Comparison of ENCODE assay signal across 8 cellular contexts in genomic region chr5:134873494-134873893, GRCh38. TPM values are rescaled to one million over a fixed set of nuclear protein-coding genes. Genes with fewer than 3 reads are reported as not detected.
DNase-seq lines count a peak whose midpoint lies in the region; ATAC-seq and TF ChIP-seq lines count a peak whose summit lies in the region.

No MANE protein-coding gene starts in this region.

- H3K36me3 Mint-ChIP-seq in activated naive CD4-positive, alpha-beta T cell treated with anti-CD3 and anti-CD28 coated beads, Interleukin-2, amount 50 U/mL, for 24 hours: peaks cover 4% of the 10 kb centered on the region

- no peaks in the 10 kb centered on the region for H3K36me3 ChIP-seq in right atrium auricular region
- H3K36me3 ChIP-seq in mesodermal cell (ENCODE audit: control insufficient read depth, insufficient read depth, low read length): peaks cover 4% of the 10 kb centered on the region
- no peaks in the 10 kb centered on the region for H3K36me3 ChIP-seq in urinary bladder (ENCODE audit: insufficient read depth)

- H3K9me3 ChIP-seq in right atrium auricular region (no peaks in the 10 kb centered on the region), mesodermal cell (ENCODE audit: control insufficient read depth, low read length) (no peaks in the 10 kb centered on the region)

- WGBS in mesodermal cell (ENCODE audit: insufficient coverage in 2 of 2), 2 experiments: 91 to 100% methylated on average over 3 to 4 of the region's 6 CpGs
- 80% methylated on average over 6 of the region's 6 CpGs for WGBS in urinary bladder

- H3K9me3 Mint-ChIP-seq in activated naive CD4-positive, alpha-beta T cell treated with anti-CD3 and anti-CD28 coated beads, Interleukin-2, amount 50 U/mL, for 24 hours: no peaks in the 10 kb centered on the region

- H3K4me3 ChIP-seq in right atrium auricular region (peak overlapping the region in 1 of 2 donors; percentile 85), mesodermal cell (ENCODE audit: extremely low read depth, insufficient read depth, low read length, poor library complexity, severe bottlenecking) (peak overlapping the region; percentile 74), urinary bladder (ENCODE audit: low read depth, low read length) (peak overlapping the region; percentile 67)

- intact Hi-C loops in left ventricle myocardium superior (cut with micrococcal nuclease): no loop called here

- H3K27ac ChIP-seq in right atrium auricular region (peak overlapping the region; percentile 96 to 98), mesodermal cell (ENCODE audit: low read depth, low read length, severe bottlenecking) (peak overlapping the region; percentile 94), urinary bladder (ENCODE audit: low read depth) (peak overlapping the region; percentile 96)

- H3K4me3 Mint-ChIP-seq in activated naive CD4-positive, alpha-beta T cell treated with anti-CD3 and anti-CD28 coated beads, Interleukin-2, amount 50 U/mL, for 24 hours: peak overlapping the region; percentile 96

- H3K27ac Mint-ChIP-seq in activated naive CD4-positive, alpha-beta T cell treated with anti-CD3 and anti-CD28 coated beads, Interleukin-2, amount 50 U/mL, for 24 hours: peak overlapping the region; percentile 96

- H3K27me3 Mint-ChIP-seq in activated naive CD4-positive, alpha-beta T cell treated with anti-CD3 and anti-CD28 coated beads, Interleukin-2, amount 50 U/mL, for 24 hours: no peaks in the 10 kb centered on the region

- no peak for ATAC-seq in left ventricle myocardium superior

- H3K4me1 Mint-ChIP-seq in activated naive CD4-positive, alpha-beta T cell treated with anti-CD3 and anti-CD28 coated beads, Interleukin-2, amount 50 U/mL, for 24 hours: peaks cover 37% of the 10 kb centered on the region

- H3K4me1 ChIP-seq in right atrium auricular region (peaks cover 0 to 20% of the 10 kb centered on the region in 2 donors), mesodermal cell (ENCODE audit: control insufficient read depth, insufficient read depth, low read length, poor library complexity, severe bottlenecking) (peaks cover 7% of the 10 kb centered on the region), urinary bladder (ENCODE audit: insufficient read depth) (no peaks in the 10 kb centered on the region)

- DNase-seq in right atrium auricular region (ENCODE audit: low spot score) (no peak), left ventricle myocardium superior (no peak), NCI-H2196 treated with DMSO at 0.1 percent for 48 hours (lab: John Stamatoyannopoulos, UW; ENCODE audit: unreplicated experiment) (no peak), COLO668 (lab: John Stamatoyannopoulos, UW; ENCODE audit: unreplicated experiment) (no peak), KG1 (lab: John Stamatoyannopoulos, UW) (no peak)

- no peak for TF ChIP-seq CTCF in right atrium auricular region (IDR thresholded peaks at IDR 0.05)

- H3K27me3 ChIP-seq in right atrium auricular region: no peaks in the 10 kb centered on the region

RNA-seq across cellular contexts. Expression of gene TXNDC15, which starts 0.7 kb away (rescaled TPM):
- 10 to 100 TPM; 65.6 to 98.1 TPM for total RNA-seq in right atrium auricular region
- 46.5 TPM for total RNA-seq in left ventricle myocardium superior
- 40.8 TPM for polyA plus RNA-seq in mesodermal cell (2013, experiment 1 of 2)
- 40.5 TPM for polyA plus RNA-seq in mesodermal cell (2013, experiment 2 of 2)
- total RNA-seq in urinary bladder: 133 TPM
- polyA plus RNA-seq in urinary bladder: 94.2 TPM

RNA-seq across cellular contexts. Expression of gene C5orf24, which starts 27.7 kb away (rescaled TPM):
- total RNA-seq in right atrium auricular region: 10 to 100 TPM; 33.7 to 34.9 TPM
- total RNA-seq in left ventricle myocardium superior: 25.6 TPM
- 51.1 TPM for polyA plus RNA-seq in mesodermal cell (2013, experiment 1 of 2)
- polyA plus RNA-seq in mesodermal cell (2013, experiment 2 of 2): 56.1 TPM
- total RNA-seq in urinary bladder: 73.4 TPM
- polyA plus RNA-seq in urinary bladder: 34.1 TPM

RNA-seq across cellular contexts. Expression of gene PCBD2, which starts 31.4 kb away (rescaled TPM):
- 10 to 100 TPM; 10.9 to 19.1 TPM for total RNA-seq in right atrium auricular region
- 25.1 TPM for total RNA-seq in left ventricle myocardium superior
- 3.9 TPM for polyA plus RNA-seq in mesodermal cell (2013, experiment 1 of 2)
- polyA plus RNA-seq in mesodermal cell (2013, experiment 2 of 2): 3.6 TPM
- 11.9 TPM for total RNA-seq in urinary bladder
- 5.4 TPM for polyA plus RNA-seq in urinary bladder
